ENCODE assay signal across 8 cellular contexts in the genomic region with DNA sequence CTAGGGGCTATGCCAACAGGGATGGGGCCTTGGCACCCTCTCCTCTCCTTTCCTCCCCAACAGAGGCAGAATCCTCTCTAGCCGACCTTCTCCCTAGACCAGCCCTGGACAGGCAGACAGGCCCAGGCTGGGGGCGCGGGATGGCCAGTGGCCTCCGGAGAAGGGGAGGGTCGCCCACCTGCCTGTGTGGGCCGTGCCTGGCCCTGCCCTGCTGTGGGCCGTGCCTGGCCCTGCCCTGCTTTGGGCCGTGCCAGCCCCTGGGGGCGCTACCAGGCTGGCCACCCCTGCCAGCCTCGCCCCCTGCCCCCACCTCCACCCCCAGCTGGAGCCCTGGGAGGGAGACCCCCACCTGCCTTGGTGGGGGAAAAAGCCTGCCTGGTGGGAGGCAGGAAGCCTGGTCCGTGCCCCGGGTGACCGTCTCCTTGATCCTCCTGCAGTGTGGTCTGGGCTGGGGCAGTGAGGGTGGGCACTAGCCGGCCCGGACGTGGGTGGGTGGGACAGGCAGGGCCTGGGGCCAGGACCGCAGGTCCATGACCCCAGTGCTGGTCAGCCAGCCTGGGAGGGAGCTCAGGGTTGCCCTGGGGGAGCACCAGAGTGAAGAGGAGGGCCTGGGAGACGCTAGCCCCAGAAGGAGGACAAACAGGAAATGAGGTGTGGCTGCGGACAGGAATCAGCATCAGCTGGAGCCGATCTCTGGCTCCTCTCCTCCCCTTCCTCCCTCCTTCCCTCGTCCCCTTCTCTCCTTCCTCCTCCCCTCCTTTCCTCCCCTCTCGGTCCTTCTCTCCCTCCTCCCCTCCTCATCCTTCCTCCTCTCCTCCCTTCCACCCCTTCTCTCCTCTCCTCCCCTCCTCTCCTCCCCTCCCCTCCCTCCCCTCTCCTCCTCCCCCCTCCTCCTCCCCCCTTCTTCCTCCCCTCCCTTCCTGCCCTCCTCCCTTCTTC. TPM values are rescaled to one million over a fixed set of nuclear protein-coding genes. Genes with fewer than 3 reads are reported as not detected.
DNase-seq lines count a peak whose midpoint lies in the region; ATAC-seq and TF ChIP-seq lines count a peak whose summit lies in the region.

No MANE protein-coding gene starts in this region.

- H3K4me3 ChIP-seq in GM12865 (ENCODE audit: low read depth, low read length): peak overlapping the region; percentile 56
- H3K4me3 ChIP-seq in OCI-LY1 (ENCODE audit: low read depth, low read length, poor library complexity, severe bottlenecking): no peak overlapping the region
- no peak overlapping the region for H3K4me3 ChIP-seq in lower leg skin (ENCODE audit: low read depth, poor library complexity, severe bottlenecking)

- no peak overlapping the region for H2AFZ ChIP-seq in OCI-LY1 (ENCODE audit: low read length)

- H3K36me3 Mint-ChIP-seq in MCF 10A (ENCODE audit: insufficient read depth, unreplicated experiment): peaks cover 7% of the 10 kb centered on the region

- TF ChIP-seq POLR2A in lower leg skin (IDR thresholded peaks at IDR 0.05): no peak

- no peak for ATAC-seq in HG02642 (IDR thresholded peaks at IDR 0.05; ENCODE audit: poor library complexity, unreplicated experiment)
- no peak for ATAC-seq in HG03159 (IDR thresholded peaks at IDR 0.05; ENCODE audit: unreplicated experiment)

- POLR2A ChIA-PET in MCF 10A (lab: Yijun Ruan, JAX): interaction anchor here (1.0 to 1.1 kb wide), 2 partner anchors 23 to 40 kb away, joined by 3 to 4 read pairs; partner anchors contain the start of gene MOB3A

- H3K9ac ChIP-seq in OCI-LY1 (ENCODE audit: low read length): peak overlapping the region; percentile 19; the same call in 1 of the 2 replicates

- no peaks in the 10 kb centered on the region for H3F3A ChIP-seq in OCI-LY1 (ENCODE audit: insufficient read depth, low read length)

- H3K4me3 Mint-ChIP-seq in MCF 10A (ENCODE audit: unreplicated experiment): peak overlapping the region; percentile 62

- peaks cover 19% of the 10 kb centered on the region for H3K4me1 Mint-ChIP-seq in MCF 10A (ENCODE audit: insufficient read depth, unreplicated experiment)

- H3K9me2 ChIP-seq in OCI-LY1 (ENCODE audit: low read depth, low read length): no peaks in the 10 kb centered on the region

- H3K9me3 Mint-ChIP-seq in MCF 10A (ENCODE audit: unreplicated experiment): no peaks in the 10 kb centered on the region

- H3K27ac ChIP-seq in OCI-LY1 (ENCODE audit: low read depth, low read length, poor library complexity, severe bottlenecking): peak overlapping the region; percentile 64

- peak; percentile 10 for TF ChIP-seq CTCF in GM12865 (IDR thresholded peaks at IDR 0.05; ENCODE audit: insufficient read depth, low read depth, low read length, missing control alignments)
- no peak for TF ChIP-seq CTCF in OCI-LY1 (IDR thresholded peaks at IDR 0.05; ENCODE audit: low read length)
- no peak for TF ChIP-seq CTCF in MCF 10A (IDR thresholded peaks at IDR 0.05; ENCODE audit: unreplicated experiment)
- TF ChIP-seq CTCF in lower leg skin (IDR thresholded peaks at IDR 0.05): no peak

- H3K36me3 ChIP-seq in OCI-LY1 (ENCODE audit: insufficient read depth, low read length): no peaks in the 10 kb centered on the region

- H3K9me3 ChIP-seq in OCI-LY1 (ENCODE audit: low read length): no peaks in the 10 kb centered on the region

- H3K27me3 Mint-ChIP-seq in MCF 10A (ENCODE audit: insufficient read depth, unreplicated experiment): no peaks in the 10 kb centered on the region

- no peaks in the 10 kb centered on the region for H4K20me1 ChIP-seq in OCI-LY1 (ENCODE audit: insufficient read depth, low read length)

- H3K27ac Mint-ChIP-seq in MCF 10A (ENCODE audit: low read depth, unreplicated experiment): peak overlapping the region; percentile 91

- H3K79me2 ChIP-seq in OCI-LY1 (ENCODE audit: insufficient read depth, low read length): no peaks in the 10 kb centered on the region

- DNase-seq in GM12865 (ENCODE audit: low read depth): peak; percentile 70
- peak; percentile 84 for DNase-seq in MCF 10A (ENCODE audit: unreplicated experiment)
- peak; percentile 68 to 93 for DNase-seq in lower leg skin (ENCODE audit: low spot score in 2 of 2)
- DNase-seq in ureter (ENCODE audit: low spot score): peak; percentile 80
- DNase-seq in HuH-7.5 (ENCODE audit: low spot score): no peak

- BruUV-seq in MCF 10A (replicated peaks; lab: Mats Ljungman, UMichigan): no TSS peak

- H3K4me2 ChIP-seq in OCI-LY1 (ENCODE audit: low read length): no peak overlapping the region

- intact Hi-C loops in MCF 10A (cut with micrococcal nuclease): no loop called here
- intact Hi-C loops in lower leg skin (cut with DNase I; ENCODE audit: low total_unique reads): no loop called here

- 1 to 4% methylated on average over 10 of the region's 22 CpGs for WGBS in lower leg skin, 2 donors

- H3K4me1 ChIP-seq in OCI-LY1 (ENCODE audit: insufficient read depth, low read length, severe bottlenecking): peaks cover 56% of the 10 kb centered on the region

- CTCF ChIA-PET in MCF 10A (lab: Yijun Ruan, JAX): interaction anchor here (0.6 kb wide), 1 partner anchor 8 kb away, joined by 3 read pairs; no protein-coding TSS in a partner anchor

- H3K27me3 ChIP-seq in OCI-LY1 (ENCODE audit: insufficient read depth, low read length): no peaks in the 10 kb centered on the region

RNA-seq across cellular contexts. Expression of gene MKNK2, which starts 5.1 kb away (rescaled TPM):
- 146 and 224 TPM in 2 replicates for total RNA-seq in MCF 10A (2022)
- 100 to 1,000 TPM; 224 to 367 (median 251) TPM for total RNA-seq in lower leg skin
- total RNA-seq in ureter: 151 TPM

RNA-seq across cellular contexts. Expression of gene MOB3A, which starts 40.0 kb away (rescaled TPM):
- total RNA-seq in MCF 10A (2022) (40.9 and 47.2 TPM in 2 replicates), lower leg skin (10 to 100 TPM; 26.4 to 46.0 (median 34.5) TPM), ureter (51.0 TPM)

RNA-seq across cellular contexts. Expression of gene IZUMO4, which starts 40.6 kb away (rescaled TPM):
- total RNA-seq in MCF 10A (2022) (3.1 and 5.3 TPM in 2 replicates), lower leg skin (1 to 10 TPM in 3 of 4 donors, under 1 TPM in 1; 0.25 to 8.8 (median 4.3) TPM), ureter (5.9 TPM)

RNA-seq across cellular contexts. Expression of gene BTBD2, which starts 40.6 kb away (rescaled TPM):
- total RNA-seq in MCF 10A (2022): 53.1 and 53.4 TPM in 2 replicates
- total RNA-seq in lower leg skin: 10 to 100 TPM; 85.0 to 99.3 (median 94.9) TPM
- 102 TPM for total RNA-seq in ureter
